ENCODE assay signal across 27 cellular contexts in genomic region chr3:34780973-34781372, GRCh38.
"Had no signal": no experiment of that assay in that cellular context is flagged by ENCODE, and none has a peak within 500 bp of the region (broad histone marks: within the 10 kb centered on the region; RNA-seq: fewer than 3 reads in every experiment).

No MANE protein-coding gene starts in this region.

- H3K36me3 Mint-ChIP-seq: activated naive CD8-positive, alpha-beta T cell treated with anti-CD3 and anti-CD28 coated beads, Interleukin-2, amount 10 ng/mL, durations not matched to agents 7 days and 5 days; brain; naive thymus-derived CD8-positive, alpha-beta T cell had no signal

- H3K4me1 Mint-ChIP-seq: activated naive CD8-positive, alpha-beta T cell treated with anti-CD3 and anti-CD28 coated beads, Interleukin-2, amount 10 ng/mL, durations not matched to agents 7 days and 5 days; naive thymus-derived CD8-positive, alpha-beta T cell had no signal

- H3K9me3 Mint-ChIP-seq: activated naive CD4-positive, alpha-beta T cell treated with anti-CD3 and anti-CD28 coated beads for 36 hours; activated naive CD8-positive, alpha-beta T cell treated with anti-CD3 and anti-CD28 coated beads, Interleukin-2, amount 10 ng/mL, durations not matched to agents 7 days and 5 days; brain; T-helper 2 cell treated with Interferon-gamma antibody and Interleukin-4, amounts not matched to agents 5 μg/mL and 100 μg/mL, for 36 hours had no signal

- H3K9me3 ChIP-seq: esophagus muscularis mucosa, gastroesophageal sphincter, heart right ventricle, left lung, psoas muscle, upper lobe of left lung had no signal

- H3K36me3 ChIP-seq: esophagus muscularis mucosa, gastroesophageal sphincter, heart right ventricle, left lung, upper lobe of left lung had no signal

- H3K27ac Mint-ChIP-seq: activated naive CD4-positive, alpha-beta T cell treated with anti-CD3 and anti-CD28 coated beads for 36 hours; activated naive CD8-positive, alpha-beta T cell treated with anti-CD3 and anti-CD28 coated beads, Interleukin-2, amount 10 ng/mL, durations not matched to agents 7 days and 5 days; naive thymus-derived CD8-positive, alpha-beta T cell; T-helper 2 cell treated with Interferon-gamma antibody and Interleukin-4, amounts not matched to agents 5 μg/mL and 100 μg/mL, for 36 hours had no signal

- ATAC-seq: gastroesophageal sphincter; left lung; naive thymus-derived CD8-positive, alpha-beta T cell; psoas muscle; SK-N-SH treated with all-trans-retinoic acid at 6 μM for 48 hours had no signal

- H3K4me3 ChIP-seq: esophagus muscularis mucosa, gastroesophageal sphincter, heart right ventricle, left lung, lung, psoas muscle, upper lobe of left lung had no signal

- H3K4me1 ChIP-seq: esophagus muscularis mucosa, gastroesophageal sphincter, psoas muscle had no signal

- H3K27me3 ChIP-seq: esophagus muscularis mucosa, gastroesophageal sphincter, heart right ventricle, left lung, upper lobe of left lung had no signal

- H3K27me3 Mint-ChIP-seq: activated naive CD8-positive, alpha-beta T cell treated with anti-CD3 and anti-CD28 coated beads, Interleukin-2, amount 10 ng/mL, durations not matched to agents 7 days and 5 days; brain; naive thymus-derived CD8-positive, alpha-beta T cell had no signal

- FAIRE-seq: colon, endothelial cell of umbilical vein, kidney had no signal

- DNase-seq: activated CD4-positive, alpha-beta T cell treated with anti-CD3 and anti-CD28 coated beads for 1 hour; activated CD4-positive, alpha-beta T cell treated with anti-CD3 and anti-CD28 coated beads, Interleukin-2, amount 50 U/mL, for 4 hours; activated CD8-positive, alpha-beta memory T cell treated with anti-CD3 and anti-CD28 coated beads, Interleukin-2, amount 50 U/mL, for 48 hours; activated naive CD4-positive, alpha-beta T cell treated with anti-CD3 and anti-CD28 coated beads for 36 hours; activated naive CD8-positive, alpha-beta T cell treated with anti-CD3 and anti-CD28 coated beads, Interleukin-2, amount 10 ng/mL, durations not matched to agents 7 days and 5 days; activated T-cell treated with anti-CD3 and anti-CD28 coated beads, Interleukin-2, amount 50 U/mL, for 48 hours; amygdala; central memory CD4-positive, alpha-beta T cell; effector memory CD4-positive, alpha-beta T cell; heart right ventricle; kidney; left lung; naive thymus-derived CD8-positive, alpha-beta T cell; psoas muscle; right cardiac atrium; stimulated activated CD4-positive, alpha-beta T cell treated with anti-CD3 and anti-CD28 coated beads, Interleukin-4, amount 100 ng/mL, for 24 hours; stimulated activated naive CD4-positive, alpha-beta T cell treated with Interleukin-2 at 50 U/mL for 16 hours; upper lobe of left lung had no signal

- H3K4me3 Mint-ChIP-seq: activated naive CD4-positive, alpha-beta T cell treated with anti-CD3 and anti-CD28 coated beads for 36 hours; activated naive CD8-positive, alpha-beta T cell treated with anti-CD3 and anti-CD28 coated beads, Interleukin-2, amount 10 ng/mL, durations not matched to agents 7 days and 5 days; brain; naive thymus-derived CD8-positive, alpha-beta T cell; T-helper 2 cell treated with Interferon-gamma antibody and Interleukin-4, amounts not matched to agents 5 μg/mL and 100 μg/mL, for 36 hours had no signal

- H3K27ac ChIP-seq: esophagus muscularis mucosa, gastroesophageal sphincter, heart right ventricle, left lung, psoas muscle, upper lobe of left lung, VCaP had no signal
